In the genomic region with DNA sequence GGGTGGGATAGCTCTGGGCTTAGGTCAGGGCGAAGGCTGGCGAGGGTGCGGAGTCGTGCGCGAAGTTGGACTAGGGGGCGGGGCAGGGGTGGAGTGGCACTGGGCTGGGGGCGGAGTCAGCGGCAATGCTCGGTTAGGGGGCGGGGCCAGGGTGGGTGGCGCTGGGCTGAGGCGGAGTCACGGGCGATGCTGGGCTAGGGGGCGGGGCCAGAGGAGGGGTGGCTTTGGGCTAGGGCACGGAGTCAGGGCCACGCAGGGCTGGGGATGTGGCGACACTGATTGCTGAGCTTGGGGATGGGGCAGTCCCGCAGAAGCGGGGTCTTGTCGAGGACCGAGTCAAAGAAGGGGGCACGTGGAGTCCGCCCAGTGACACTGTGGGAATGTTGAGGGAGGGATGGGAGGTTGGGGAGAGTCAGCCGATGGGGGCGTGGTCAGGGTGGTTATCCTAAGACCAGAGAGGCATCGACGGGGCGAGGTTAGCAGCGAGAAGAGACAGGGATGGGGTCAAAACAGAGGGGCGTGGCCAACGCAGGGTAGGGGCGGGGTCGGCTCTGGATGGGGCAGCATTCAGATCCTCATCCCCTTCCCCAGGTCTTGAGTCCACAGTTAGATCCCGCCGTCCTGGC, we compare ENCODE assay signal across 8 cellular contexts. TPM values are rescaled to one million over a fixed set of nuclear protein-coding genes. Genes with fewer than 3 reads are reported as not detected.
A peak's percentile ranks its signal among the peaks of the same experiment; 100 is the strongest.
DNase-seq lines count a peak whose midpoint lies in the region; ATAC-seq and TF ChIP-seq lines count a peak whose summit lies in the region.

No MANE protein-coding gene starts in this region.

- peak; percentile 86 for ATAC-seq in Right ventricle myocardium superior (ENCODE audit: poor library complexity)
- ATAC-seq in sciatic nerve = peak; percentile 94
- no peak for ATAC-seq in GM21447 (IDR thresholded peaks at IDR 0.05; ENCODE audit: unreplicated experiment)
- ATAC-seq in HG02852 (IDR thresholded peaks at IDR 0.05; ENCODE audit: unreplicated experiment) = no peak

- peak overlapping the region; percentile 89 to 97 (median 97); a peak in 6 of 7 replicates for H3K27ac Mint-ChIP-seq in H9

- peak overlapping the region; percentile 59 for H3K4me2 ChIP-seq in H9 (ENCODE audit: insufficient read depth, insufficient read length, low read length)

- H2BK12ac ChIP-seq in H9 (ENCODE audit: insufficient read length, low read depth, low read length) = no peak overlapping the region

- no peak overlapping the region for H2AK5ac ChIP-seq in H9 (ENCODE audit: insufficient read length, low read length)

- no peaks in the 10 kb centered on the region for H4K20me1 ChIP-seq in H9 (ENCODE audit: control insufficient read depth, insufficient read depth, insufficient read length)

- DNase-seq in H9 = peak; percentile 99
- DNase-seq in SK-MEL-5 (ENCODE audit: low read depth, low spot score) = peak; percentile 63
- DNase-seq in activated gamma-delta T cell treated with anti-CD3 and anti-CD28 coated beads, Interleukin-2, amount 50 U/mL, for 16 hours (ENCODE audit: low read depth) = peak; percentile 68
- peak; percentile 87 for DNase-seq in Right ventricle myocardium superior
- DNase-seq in sciatic nerve (ENCODE audit: low spot score) = peak; percentile 94
- DNase-seq in H4 (ENCODE audit: low spot score) = no peak

- no peak overlapping the region for H3K23ac ChIP-seq in H9 (ENCODE audit: insufficient read length, low read depth, low read length)

- in situ Hi-C loops in SK-MEL-5 (cut with HindIII; ENCODE audit: low pct_unique_long_range_greater_than_20kb, low sequenced_read_pairs) = no loop called here

- no peak overlapping the region for H3K14ac ChIP-seq in H9 (ENCODE audit: insufficient read depth, low read length)

- no peaks in the 10 kb centered on the region; the same call in none of the 2 replicates for H3K27me3 Mint-ChIP-seq in H9 (ENCODE audit: low read depth)

- peaks cover 3% of the 10 kb centered on the region for H3K23me2 ChIP-seq in H9 (ENCODE audit: insufficient read length, low read depth, low read length, poor library complexity, severe bottlenecking)

- H3K56ac ChIP-seq in H9 (ENCODE audit: insufficient read length, low read depth, low read length) = no peak overlapping the region

- no peak overlapping the region for H2BK5ac ChIP-seq in H9 (ENCODE audit: insufficient read length, low read length)

- no peak overlapping the region for H2BK20ac ChIP-seq in H9 (ENCODE audit: low read depth, low read length, poor library complexity, severe bottlenecking)

- no CpG with 5 or more reads among the region's 37 CpGs for WGBS in H9 (ENCODE audit: extremely low coverage, insufficient read length, low lambda C conversion rate)

- H2AFZ ChIP-seq in H9 (ENCODE audit: low read length) = no peak overlapping the region

- H3K9me3 ChIP-seq in H9 (ENCODE audit: control insufficient read depth, low read depth, low read length) = no peaks in the 10 kb centered on the region

- H3K79me2 ChIP-seq in H9 (ENCODE audit: insufficient read depth, low read length) = no peaks in the 10 kb centered on the region

- H4K5ac ChIP-seq in H9 (ENCODE audit: insufficient read length, low read depth, low read length) = no peak overlapping the region

- no peak overlapping the region for H2BK120ac ChIP-seq in H9 (ENCODE audit: low read depth, low read length, poor library complexity, severe bottlenecking)

- no peaks in the 10 kb centered on the region; a peak in 1 of 5 replicates for H3K9me3 Mint-ChIP-seq in H9

- no peaks in the 10 kb centered on the region for H3K79me1 ChIP-seq in H9 (ENCODE audit: insufficient read depth, low read depth, low read length, poor library complexity, severe bottlenecking)

- no peak overlapping the region for H3T11ph ChIP-seq in H9 (ENCODE audit: low read length)

- H4K91ac ChIP-seq in H9 (ENCODE audit: insufficient read length, low read depth, low read length) = no peak overlapping the region

- no peak for TF ChIP-seq CTCF in H9 (conservative IDR thresholded peaks at IDR 0.05)

- H3K4me3 Mint-ChIP-seq in H9 = peak overlapping the region; percentile 75 to 86

- peaks cover 4 to 13% of the 10 kb centered on the region in 2 experiments for H3K4me1 Mint-ChIP-seq in H9

- peaks cover 5 to 28% (median 15%) of the 10 kb centered on the region in 3 experiments for H3K36me3 Mint-ChIP-seq in H9 (ENCODE audit: insufficient read depth in 1 of 3, low read depth in 3 of 3)

- no peak overlapping the region for H3K18ac ChIP-seq in H9 (ENCODE audit: insufficient read length, low read depth, low read length)

- H3K27ac ChIP-seq in H9 (ENCODE audit: insufficient read length, low read depth, low read length) = no peak overlapping the region

- H4K8ac ChIP-seq in H9 (replicated peaks; ENCODE audit: insufficient read length, low read depth, low read length) = no peak overlapping the region

- no peak overlapping the region for H3K9ac ChIP-seq in H9 (ENCODE audit: extremely low read depth, insufficient read length, low read length)

- H3K27me3 ChIP-seq in H9 (ENCODE audit: insufficient read depth, low read length) = no peaks in the 10 kb centered on the region

- intact Hi-C loops in Right ventricle myocardium superior (cut with DNase I) = no loop called here
- intact Hi-C loops in sciatic nerve (cut with DNase I) = no loop called here

- H2BK15ac ChIP-seq in H9 (ENCODE audit: low read depth, low read length) = no peak overlapping the region

- no peak overlapping the region for H3K4ac ChIP-seq in H9 (ENCODE audit: low read depth, low read length)

- no peaks in the 10 kb centered on the region for H3K4me1 ChIP-seq in H9 (ENCODE audit: insufficient read depth, low read length)

RNA-seq across cellular contexts. Expression of a gene that starts 8.7 kb away (rescaled TPM):
- total RNA-seq in H9 (2021) (19.6 and 20.2 TPM in 2 replicates), Right ventricle myocardium superior (9.9 TPM), sciatic nerve (23.1 TPM)
- total RNA-seq in SK-MEL-5 (2014; rRNA removed; shearing (Covaris generic)) = 21.0 and 30.2 TPM in 2 replicates
- 30.5 and 35.5 TPM in 2 replicates for polyA plus RNA-seq in SK-MEL-5 (2015; cell fraction: cytosol; rRNA removed)
- 32.5 and 47.5 TPM in 2 replicates for polyA plus RNA-seq in SK-MEL-5 (2015; cell fraction: nucleus; rRNA removed)
- total RNA-seq in H4 (2014; rRNA removed; shearing (Covaris generic)) = 32.5 and 47.3 TPM in 2 replicates

RNA-seq across cellular contexts. Expression of a gene that starts 12.8 kb away (rescaled TPM):
- total RNA-seq in H9 (2021) (52.3 and 52.4 TPM in 2 replicates), Right ventricle myocardium superior (19.2 TPM), sciatic nerve (24.0 TPM)
- 47.2 and 51.4 TPM in 2 replicates for total RNA-seq in SK-MEL-5 (2014; rRNA removed; shearing (Covaris generic))
- polyA plus RNA-seq in SK-MEL-5 (2015; cell fraction: cytosol; rRNA removed) = 41.6 and 56.5 TPM in 2 replicates
- 42.1 and 52.1 TPM in 2 replicates for polyA plus RNA-seq in SK-MEL-5 (2015; cell fraction: nucleus; rRNA removed)
- total RNA-seq in H4 (2014; rRNA removed; shearing (Covaris generic)) = 68.6 and 70.9 TPM in 2 replicates

RNA-seq across cellular contexts. Expression of a gene that starts 13.1 kb away (rescaled TPM):
- 185 and 198 TPM in 2 replicates for total RNA-seq in H9 (2021)
- total RNA-seq in SK-MEL-5 (2014; rRNA removed; shearing (Covaris generic)) = 228 and 253 TPM in 2 replicates
- 279 and 281 TPM in 2 replicates for polyA plus RNA-seq in SK-MEL-5 (2015; cell fraction: cytosol; rRNA removed)
- polyA plus RNA-seq in SK-MEL-5 (2015; cell fraction: nucleus; rRNA removed) = 86.2 and 97.1 TPM in 2 replicates
- total RNA-seq in Right ventricle myocardium superior = 121 TPM
- total RNA-seq in sciatic nerve = 104 TPM
- total RNA-seq in H4 (2014; rRNA removed; shearing (Covaris generic)) = 386 and 421 TPM in 2 replicates

RNA-seq across cellular contexts. Expression of a gene that starts 36.4 kb away (rescaled TPM):
- total RNA-seq in H9 (2021) (19.3 and 20.3 TPM in 2 replicates), Right ventricle myocardium superior (0.24 TPM), sciatic nerve (19.7 TPM)
- total RNA-seq in SK-MEL-5 (2014; rRNA removed; shearing (Covaris generic)) = 10.5 and 12.0 TPM in 2 replicates
- polyA plus RNA-seq in SK-MEL-5 (2015; cell fraction: cytosol; rRNA removed) = 21.0 and 22.7 TPM in 2 replicates
- 11.9 and 18.9 TPM in 2 replicates for polyA plus RNA-seq in SK-MEL-5 (2015; cell fraction: nucleus; rRNA removed)
- 1.0 TPM in 1 of 2 replicates, not detected in the other for total RNA-seq in H4 (2014; rRNA removed; shearing (Covaris generic))

Comparison
In these comparisons a context has a peak if more than half of its experiments do, and no peak if none do; other contexts are left out.
1. ATAC-seq: peak in Right ventricle myocardium superior (single experiment) and sciatic nerve (single experiment); none in GM21447 (single experiment) and HG02852 (single experiment).